1 cellular context compared by ENCODE assay signal in genomic region chr10:132563485-132564248, GRCh38.
TF ChIP-seq lines count a peak whose summit lies in the region.

No MANE protein-coding gene starts in this region.

TF ChIP-seq in IMR-90, 13 proteins besides CTCF, POLR2A, EP300 and RAD21 (continued from another document):
- no peak for TF ChIP-seq RFX5 (IDR thresholded peaks at IDR 0.05; ENCODE audit: low read depth, low read length)
- no peak for TF ChIP-seq MAZ (IDR thresholded peaks at IDR 0.05; ENCODE audit: borderline replicate concordance, low read depth, low read length)
- TF ChIP-seq NFE2L2 (IDR thresholded peaks at IDR 0.05; ENCODE audit: low read depth, low read length) = no peak
- TF ChIP-seq RCOR1 (IDR thresholded peaks at IDR 0.05; ENCODE audit: insufficient replicate concordance, low read length) = no peak
- no peak for TF ChIP-seq MAFK (IDR thresholded peaks at IDR 0.05; ENCODE audit: low read depth, low read length)
